ENCODE assay signal across 8 cellular contexts in the genomic region with DNA sequence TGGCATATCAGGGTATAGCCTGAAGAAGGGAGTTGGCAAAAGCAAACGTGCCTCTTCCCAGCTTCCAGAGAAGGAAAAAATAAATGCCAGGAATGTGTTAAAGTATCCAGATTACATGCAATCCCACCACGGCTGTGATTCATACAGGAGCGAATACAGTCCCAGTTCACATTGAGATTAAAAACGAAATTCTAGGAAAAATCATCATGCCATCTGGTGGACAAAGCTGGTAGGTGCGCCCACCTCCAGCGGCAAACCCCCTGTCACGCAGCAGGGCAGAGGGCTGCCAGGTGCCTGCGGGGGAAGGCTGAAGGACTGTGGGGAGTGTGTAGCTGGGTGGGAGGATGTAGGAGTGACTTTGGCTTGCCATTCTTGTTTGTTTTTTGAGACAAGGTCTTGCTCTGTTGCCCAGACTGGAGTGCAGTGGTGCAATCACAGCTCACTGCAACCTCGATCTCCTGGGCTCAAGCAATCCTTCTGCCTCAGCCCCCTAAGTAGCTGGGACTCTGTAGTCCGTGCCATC. TPM values are rescaled to one million over a fixed set of nuclear protein-coding genes. Genes with fewer than 3 reads are reported as not detected.
A peak's percentile ranks its signal among the peaks of the same experiment; 100 is the strongest.
DNase-seq lines count a peak whose midpoint lies in the region; ATAC-seq, FAIRE-seq and TF ChIP-seq lines count a peak whose summit lies in the region.

No MANE protein-coding gene starts in this region.

- H3K36me3 ChIP-seq in bronchial epithelial cell (ENCODE audit: control insufficient read depth, insufficient read depth, low read length): no peaks in the 10 kb centered on the region

- TF ChIP-seq CTCF in bronchial epithelial cell (IDR thresholded peaks at IDR 0.05; ENCODE audit: insufficient read depth, low read length, severe bottlenecking): peak; percentile 70

- intact Hi-C loops in left colon (cut with DNase I, micrococcal nuclease): no loop called here

- FAIRE-seq in TTC549 (lab: Jason Lieb, UNC): peak; percentile 61
- FAIRE-seq in bronchial epithelial cell (lab: Jason Lieb, UNC): peak; percentile 73

- ATAC-seq in left colon: peak; percentile 85
- no peak for ATAC-seq in GM18498 (IDR thresholded peaks at IDR 0.05; ENCODE audit: unreplicated experiment)

- no peak overlapping the region for H3K4me3 ChIP-seq in bronchial epithelial cell (ENCODE audit: low read depth, low read length)

- peak; percentile 26 for DNase-seq in NK-92 treated with Interleukin-12 subunit alpha and Interleukin-12 subunit beta, amount 100 ng/mL, for 24 hours (lab: John Stamatoyannopoulos, UW)
- DNase-seq in NK-92 (lab: John Stamatoyannopoulos, UW; ENCODE audit: unreplicated experiment): no peak
- DNase-seq in NCI-H146 treated with DMSO at 0.1 percent for 48 hours (lab: John Stamatoyannopoulos, UW; ENCODE audit: unreplicated experiment): peak; percentile 70
- peak; percentile 50 for DNase-seq in bronchial epithelial cell (ENCODE audit: low read depth)
- DNase-seq in left colon: peak in 1 of 2 donors; percentile 63
- peak; percentile 64 for DNase-seq in stimulated activated CD4-positive, alpha-beta T cell treated with anti-CD3 and anti-CD28 coated beads, Interleukin-4, amount 100 ng/mL, for 24 hours

- no peaks in the 10 kb centered on the region for H3K27me3 ChIP-seq in bronchial epithelial cell (ENCODE audit: control insufficient read depth, insufficient read depth, low read length)

RNA-seq across cellular contexts. Expression of gene DMWD, which starts 6.4 kb away (rescaled TPM):
- total RNA-seq in bronchial epithelial cell (25.3 and 29.0 TPM in 2 replicates), left colon (10 to 100 TPM; 29.7 to 38.7 TPM)

RNA-seq across cellular contexts. Expression of gene RSPH6A, which starts 16.1 kb away (rescaled TPM):
- total RNA-seq in bronchial epithelial cell (under 0.01 TPM in 1 of 2 replicates, not detected in the other), left colon (under 1 TPM; 0.14 to 0.27 TPM)

RNA-seq across cellular contexts. Expression of gene DMPK, which starts 16.8 kb away (rescaled TPM):
- 4.7 and 9.1 TPM in 2 replicates for total RNA-seq in bronchial epithelial cell
- total RNA-seq in left colon: 10 to 100 TPM; 28.4 to 38.2 TPM

RNA-seq across cellular contexts. Expression of gene SIX5, which starts 30.0 kb away (rescaled TPM):
- total RNA-seq in bronchial epithelial cell (1.7 and 2.1 TPM in 2 replicates), left colon (10 to 100 TPM in 1 of 2 donors, 1 to 10 TPM in 1; 9.2 to 12.6 TPM)
